ENCODE assay signal across 22 cellular contexts in the genomic region with DNA sequence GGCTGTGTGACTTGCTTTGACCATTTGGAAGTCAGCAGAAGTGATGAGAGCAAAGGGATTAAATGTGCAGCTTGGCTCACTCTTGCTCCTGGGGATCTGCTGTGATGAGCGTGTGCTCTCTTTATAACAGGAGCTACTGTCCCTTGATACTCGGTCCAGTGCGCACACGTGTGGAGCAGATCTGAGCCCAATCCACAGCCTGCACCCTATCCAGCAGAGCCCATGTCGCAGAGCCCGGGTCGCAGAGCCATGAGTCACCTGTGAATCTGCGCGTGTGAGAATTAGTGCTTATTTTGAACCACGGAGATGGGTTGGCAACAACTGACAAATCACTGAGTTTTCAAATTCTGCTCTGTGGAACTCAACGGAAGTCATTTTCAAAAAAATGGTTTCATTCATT.
"Had no signal": no experiment of that assay in that cellular context is flagged by ENCODE, and none has a peak within 500 bp of the region (broad histone marks: within the 10 kb centered on the region; RNA-seq: fewer than 3 reads in every experiment).

No MANE protein-coding gene starts in this region.

- H3K4me1 ChIP-seq: colonic mucosa, gastrocnemius medialis, heart right ventricle, left lung, lower lobe of right lung had no signal

- H3K27ac ChIP-seq: colonic mucosa, epithelial cell of prostate, esophagus squamous epithelium, gastrocnemius medialis, heart right ventricle, left lung, lower lobe of right lung had no signal

- H3K9me3 ChIP-seq: colonic mucosa, esophagus squamous epithelium, gastrocnemius medialis, heart right ventricle, left lung, lower lobe of right lung, mucosa of descending colon had no signal

- H3K27me3 ChIP-seq: colonic mucosa, gastrocnemius medialis had no signal

- DNase-seq: colonic mucosa; cortex of kidney; effector CD8-positive, alpha-beta T cell; effector memory CD8-positive, alpha-beta T cell; endodermal cell; erythroblast; esophagus squamous epithelium; foreskin melanocyte; gastrocnemius medialis; glutamatergic neuron; head of caudate nucleus; heart right ventricle; hippocampal formation; left cardiac atrium; left lung; left ventricle myocardium superior; lower lobe of right lung; mesenchymal stem cell; mucosa of descending colon; naive B cell had no signal

- H3K36me3 ChIP-seq: colonic mucosa, esophagus squamous epithelium, gastrocnemius medialis, heart right ventricle, left lung, lower lobe of right lung had no signal

- ATAC-seq: effector memory CD8-positive, alpha-beta T cell; esophagus mucosa; gastrocnemius medialis; heart right ventricle; left cardiac atrium; left lung; left ventricle myocardium superior; lower lobe of right lung; mucosa of descending colon had no signal

- H3K4me3 ChIP-seq: colonic mucosa, esophagus squamous epithelium, gastrocnemius medialis, heart right ventricle, left lung, lower lobe of right lung, mucosa of descending colon had no signal
